Comparison of ENCODE assay signal across 2 cellular contexts in the genomic region with DNA sequence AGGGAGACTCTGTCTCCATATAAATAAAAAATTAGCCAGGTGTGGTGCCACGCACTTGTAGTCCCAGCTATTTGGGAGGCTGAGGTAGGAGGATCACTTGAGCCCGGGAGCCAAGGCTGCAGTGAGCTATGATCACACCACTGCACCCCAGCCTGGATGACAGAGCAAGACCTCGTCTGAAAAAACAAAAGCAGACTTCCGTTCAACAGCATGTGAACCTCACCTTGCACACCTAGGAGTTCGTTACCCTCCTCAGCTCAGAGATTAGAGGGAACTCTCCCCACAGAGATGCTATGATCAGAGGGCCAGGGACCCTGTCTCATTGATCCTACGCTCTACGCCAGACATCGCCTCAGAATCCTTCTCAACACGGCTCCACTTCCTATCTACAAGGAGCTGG.
TF ChIP-seq lines count a peak whose summit lies in the region.

No MANE protein-coding gene starts in this region.

TF ChIP-seq in SK-N-SH, 30 proteins besides CTCF, POLR2A, EP300 and RAD21 (continued from another document):
- TF ChIP-seq USF2 (IDR thresholded peaks at IDR 0.05; ENCODE audit: borderline replicate concordance, low read depth, low read length), result no peak
- TF ChIP-seq MEF2A (IDR thresholded peaks at IDR 0.05; ENCODE audit: borderline replicate concordance, low read depth), result no peak
- TF ChIP-seq YY1 (IDR thresholded peaks at IDR 0.05; ENCODE audit: low read depth), result no peak
- no peak for TF ChIP-seq ZBTB33 (IDR thresholded peaks at IDR 0.05; ENCODE audit: borderline replicate concordance, low read depth)
- no peak for TF ChIP-seq FOXJ3 (CRISPR knock-in tag; IDR thresholded peaks at IDR 0.05)
- TF ChIP-seq CHD2 (IDR thresholded peaks at IDR 0.05; ENCODE audit: low read length, partially characterized antibody), result no peak
- TF ChIP-seq JUND (IDR thresholded peaks at IDR 0.05), result no peak
- TF ChIP-seq REST (IDR thresholded peaks at IDR 0.05; ENCODE audit: low read depth, low read length), result no peak
- no peak for TF ChIP-seq USF1 (IDR thresholded peaks at IDR 0.05; ENCODE audit: borderline replicate concordance, low read depth)
- TF ChIP-seq RXRA (IDR thresholded peaks at IDR 0.05; ENCODE audit: borderline replicate concordance, low read depth), result no peak
- no peak for TF ChIP-seq EZH2phosphoT487 (IDR thresholded peaks at IDR 0.05; ENCODE audit: borderline replicate concordance, low read depth)
- no peak for TF ChIP-seq GATA2 (CRISPR knock-in tag; IDR thresholded peaks at IDR 0.05)

TF ChIP-seq in SK-N-SH treated with all-trans-retinoic acid at 6 μM for 48 hours, 23 proteins besides CTCF, POLR2A, EP300 and RAD21 (continued from another document):
- TF ChIP-seq CSRNP3 (CRISPR knock-in tag; IDR thresholded peaks at IDR 0.05) (no peak), SNAI2 (CRISPR knock-in tag; IDR thresholded peaks at IDR 0.05) (no peak), ESRRG (CRISPR knock-in tag; IDR thresholded peaks at IDR 0.05) (no peak), OSR1 (CRISPR knock-in tag; IDR thresholded peaks at IDR 0.05) (no peak), ISL1 (CRISPR knock-in tag; IDR thresholded peaks at IDR 0.05) (no peak)
- TF ChIP-seq, protein P1, sequence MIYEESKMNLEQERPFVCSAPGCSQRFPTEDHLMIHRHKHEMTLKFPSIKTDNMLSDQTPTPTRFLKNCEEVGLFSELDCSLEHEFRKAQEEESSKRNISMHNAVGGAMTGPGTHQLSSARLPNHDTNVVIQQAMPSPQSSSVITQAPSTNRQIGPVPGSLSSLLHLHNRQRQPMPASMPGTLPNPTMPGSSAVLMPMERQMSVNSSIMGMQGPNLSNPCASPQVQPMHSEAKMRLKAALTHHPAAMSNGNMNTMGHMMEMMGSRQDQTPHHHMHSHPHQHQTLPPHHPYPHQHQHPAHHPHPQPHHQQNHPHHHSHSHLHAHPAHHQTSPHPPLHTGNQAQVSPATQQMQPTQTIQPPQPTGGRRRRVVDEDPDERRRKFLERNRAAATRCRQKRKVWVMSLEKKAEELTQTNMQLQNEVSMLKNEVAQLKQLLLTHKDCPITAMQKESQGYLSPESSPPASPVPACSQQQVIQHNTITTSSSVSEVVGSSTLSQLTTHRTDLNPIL (CRISPR knock-in tag; IDR thresholded peaks at IDR 0.05; ENCODE audit: low read depth), result no peak
- TF ChIP-seq, protein P2, sequence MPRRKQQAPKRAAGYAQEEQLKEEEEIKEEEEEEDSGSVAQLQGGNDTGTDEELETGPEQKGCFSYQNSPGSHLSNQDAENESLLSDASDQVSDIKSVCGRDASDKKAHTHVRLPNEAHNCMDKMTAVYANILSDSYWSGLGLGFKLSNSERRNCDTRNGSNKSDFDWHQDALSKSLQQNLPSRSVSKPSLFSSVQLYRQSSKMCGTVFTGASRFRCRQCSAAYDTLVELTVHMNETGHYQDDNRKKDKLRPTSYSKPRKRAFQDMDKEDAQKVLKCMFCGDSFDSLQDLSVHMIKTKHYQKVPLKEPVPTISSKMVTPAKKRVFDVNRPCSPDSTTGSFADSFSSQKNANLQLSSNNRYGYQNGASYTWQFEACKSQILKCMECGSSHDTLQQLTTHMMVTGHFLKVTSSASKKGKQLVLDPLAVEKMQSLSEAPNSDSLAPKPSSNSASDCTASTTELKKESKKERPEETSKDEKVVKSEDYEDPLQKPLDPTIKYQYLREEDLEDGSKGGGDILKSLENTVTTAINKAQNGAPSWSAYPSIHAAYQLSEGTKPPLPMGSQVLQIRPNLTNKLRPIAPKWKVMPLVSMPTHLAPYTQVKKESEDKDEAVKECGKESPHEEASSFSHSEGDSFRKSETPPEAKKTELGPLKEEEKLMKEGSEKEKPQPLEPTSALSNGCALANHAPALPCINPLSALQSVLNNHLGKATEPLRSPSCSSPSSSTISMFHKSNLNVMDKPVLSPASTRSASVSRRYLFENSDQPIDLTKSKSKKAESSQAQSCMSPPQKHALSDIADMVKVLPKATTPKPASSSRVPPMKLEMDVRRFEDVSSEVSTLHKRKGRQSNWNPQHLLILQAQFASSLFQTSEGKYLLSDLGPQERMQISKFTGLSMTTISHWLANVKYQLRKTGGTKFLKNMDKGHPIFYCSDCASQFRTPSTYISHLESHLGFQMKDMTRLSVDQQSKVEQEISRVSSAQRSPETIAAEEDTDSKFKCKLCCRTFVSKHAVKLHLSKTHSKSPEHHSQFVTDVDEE (CRISPR knock-in tag; IDR thresholded peaks at IDR 0.05), result no peak
